ENCODE assay signal across 17 cellular contexts in the genomic region with DNA sequence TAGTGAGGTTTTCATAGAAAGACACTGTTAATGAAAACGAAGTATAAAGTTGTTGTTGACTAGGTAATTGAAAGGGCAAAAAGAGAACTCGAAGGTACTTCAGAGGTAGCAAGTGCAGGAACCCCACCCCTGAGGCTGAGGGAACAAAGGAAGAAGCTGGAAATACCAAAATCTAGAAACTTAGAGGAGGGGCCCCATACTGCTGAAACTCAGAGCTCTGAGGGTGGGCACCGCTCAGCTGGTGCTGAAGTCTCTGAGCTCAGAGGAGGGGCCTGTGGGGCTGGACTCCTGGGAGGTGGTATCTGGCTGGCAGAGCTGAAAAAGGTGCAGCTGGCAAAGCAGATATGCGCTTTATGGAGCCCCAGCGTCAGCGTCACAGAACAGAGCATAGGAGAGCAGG.
DNase-seq lines count a peak whose midpoint lies in the region; ATAC-seq and TF ChIP-seq lines count a peak whose summit lies in the region.
"Had no signal": no experiment of that assay in that cellular context is flagged by ENCODE, and none has a peak within 500 bp of the region (broad histone marks: within the 10 kb centered on the region; RNA-seq: fewer than 3 reads in every experiment).

No MANE protein-coding gene starts in this region.

- intact Hi-C loops in posterior cingulate gyrus (cut with DNase I): no loop called here

- H3K27me3 Mint-ChIP-seq in naive B cell: no peaks in the 10 kb centered on the region

- ATAC-seq in GM18498 (IDR thresholded peaks at IDR 0.05; ENCODE audit: unreplicated experiment) (peak; percentile 22), GM21360 (IDR thresholded peaks at IDR 0.05; ENCODE audit: unreplicated experiment) (peak; percentile 6), HG03521 (IDR thresholded peaks at IDR 0.05; ENCODE audit: unreplicated experiment) (peak; percentile 15), naive B cell (ENCODE audit: low read depth in 2 of 2) (peak; percentile 45 to 53), GM18505 (IDR thresholded peaks at IDR 0.05; ENCODE audit: unreplicated experiment) (no peak)
- ATAC-seq: left ventricle myocardium superior, Panc1, sciatic nerve had no signal

- H3K9me3 Mint-ChIP-seq in naive B cell: peaks cover 0 to 5% (median 0%) of the 10 kb centered on the region in 7 donors
- H3K9me3 Mint-ChIP-seq: CD14-positive monocyte had no signal

- H3K36me3 Mint-ChIP-seq in naive B cell: no peaks in the 10 kb centered on the region
- H3K36me3 Mint-ChIP-seq: CD14-positive monocyte had no signal

- H3K4me1 Mint-ChIP-seq in naive B cell: peaks cover 13 to 22% (median 14%) of the 10 kb centered on the region in 3 donors

- TF ChIP-seq POLR2A in GM18505 (IDR thresholded peaks at IDR 0.05; ENCODE audit: borderline replicate concordance, extremely low read depth, insufficient read depth, insufficient read length): no peak

- H3K27ac Mint-ChIP-seq in naive B cell: peak overlapping the region; percentile 74 to 95 (median 88)

- TF ChIP-seq CTCF in GM20000 (IDR thresholded peaks at IDR 0.05; ENCODE audit: extremely low read depth, missing control alignments) (no peak), GM10266 (IDR thresholded peaks at IDR 0.05; ENCODE audit: control insufficient read depth, insufficient read depth, low read depth, missing control alignments) (no peak)

- peak overlapping the region in 6 of 8 donors; percentile 57 to 87 (median 74) for H3K4me3 Mint-ChIP-seq in naive B cell
- H3K4me3 Mint-ChIP-seq: CD14-positive monocyte had no signal

- DNase-seq in naive B cell: no peak
- DNase-seq in GM20000 (ENCODE audit: low spot score): no peak
- DNase-seq in posterior cingulate gyrus: no peak
- no peak for DNase-seq in GM10266 (ENCODE audit: extremely low spot score)
- DNase-seq: activated CD4-positive, CD25-positive, alpha-beta regulatory T cell; esophagus squamous epithelium; left ventricle myocardium superior; NCI-H1436; stimulated activated CD4-positive, alpha-beta T cell treated with anti-CD3 and anti-CD28 coated beads, Interleukin-4, amount 100 ng/mL, for 4 hours; SW 1271 had no signal
